ENCODE assay signal across 8 cellular contexts in genomic region chr6:26342106-26342999, GRCh38. TPM values are rescaled to one million over a fixed set of nuclear protein-coding genes. Genes with fewer than 3 reads are reported as not detected.
DNase-seq lines count a peak whose midpoint lies in the region; TF ChIP-seq lines count a peak whose summit lies in the region.

No MANE protein-coding gene starts in this region.

- TF ChIP-seq CTCF in GM12865 (IDR thresholded peaks at IDR 0.05; ENCODE audit: insufficient read depth, low read depth, low read length, missing control alignments) = no peak
- TF ChIP-seq CTCF in HFFc6 (IDR thresholded peaks at IDR 0.05) = no peak
- TF ChIP-seq CTCF in fibroblast of the aortic adventitia (IDR thresholded peaks at IDR 0.05; ENCODE audit: insufficient read depth, low read length) = no peak

- H3K4me3 ChIP-seq in GM12865 (ENCODE audit: low read depth, low read length) = peak overlapping the region; percentile 67
- H3K4me3 ChIP-seq in fibroblast of the aortic adventitia (ENCODE audit: low read depth, low read length) = peak overlapping the region; percentile 44

- H3K9me3 Mint-ChIP-seq in HFFc6 = no peaks in the 10 kb centered on the region

- no peaks in the 10 kb centered on the region; the same call in 1 of the 2 replicates for H3K27me3 Mint-ChIP-seq in HFFc6 (ENCODE audit: insufficient read depth)

- no peaks in the 10 kb centered on the region for H3K36me3 Mint-ChIP-seq in HFFc6 (ENCODE audit: low read depth)

- DNase-seq in GM12865 (ENCODE audit: low read depth) (peak; percentile 82), HFFc6 (peak; percentile 73), RKO (ENCODE audit: low spot score) (peak; percentile 66), fibroblast of the aortic adventitia (ENCODE audit: low read depth) (peak; percentile 52), hippocampal formation (lab: John Stamatoyannopoulos, UW) (no peak), KG1 (lab: John Stamatoyannopoulos, UW) (no peak), NCI-H1048 (lab: John Stamatoyannopoulos, UW) (no peak)
- no peak for DNase-seq in activated effector memory CD4-positive, alpha-beta T cell treated with Interleukin-2 at 50 U/mL for 16 hours

- peak overlapping the region; percentile 84 for H3K27ac Mint-ChIP-seq in HFFc6

- H3K4me3 Mint-ChIP-seq in HFFc6 = peak overlapping the region; percentile 91

- peaks cover 47% of the 10 kb centered on the region for H3K4me1 Mint-ChIP-seq in HFFc6 (ENCODE audit: low read depth)

RNA-seq across cellular contexts. Expression of gene BTN3A2, which starts 22.6 kb away (rescaled TPM):
- 10 to 100 TPM; 16.4 to 27.5 (median 24.9) TPM for total RNA-seq in HFFc6 (2021; fragmentation: NEBNext Ultra II Directional; extraction: Animal tissue kit (Norgen Biotek cat#: 25700))
- 19.2 and 26.3 TPM in 2 replicates for total RNA-seq in fibroblast of the aortic adventitia (ENCODE audit: low replicate concordance)

RNA-seq across cellular contexts. Expression of gene BTN2A2, which starts 40.6 kb away (rescaled TPM):
- total RNA-seq in HFFc6 (2021; fragmentation: NEBNext Ultra II Directional; extraction: Animal tissue kit (Norgen Biotek cat#: 25700)) = 10 to 100 TPM in 4 of 6 experiments, 1 to 10 TPM in 2; 9.1 to 11.9 (median 10.5) TPM
- 7.5 and 10.2 TPM in 2 replicates for total RNA-seq in fibroblast of the aortic adventitia (ENCODE audit: low replicate concordance)

RNA-seq across cellular contexts. Expression of gene BTN3A1, which starts 59.7 kb away (rescaled TPM):
- total RNA-seq in HFFc6 (2021; fragmentation: NEBNext Ultra II Directional; extraction: Animal tissue kit (Norgen Biotek cat#: 25700)) = 10 to 100 TPM; 10.3 to 16.2 (median 13.8) TPM
- 24.0 and 83.6 TPM in 2 replicates for total RNA-seq in fibroblast of the aortic adventitia (ENCODE audit: low replicate concordance)

Comparison
In these comparisons a context has a peak if more than half of its experiments do, and no peak if none do; other contexts are left out.
1. DNase-seq: peak in GM12865 (single experiment), HFFc6 (single experiment), RKO (single experiment) and fibroblast of the aortic adventitia (single experiment); none in activated effector memory CD4-positive, alpha-beta T cell treated with Interleukin-2 at 50 U/mL for 16 hours (single experiment), hippocampal formation (0 of 2), KG1 (single experiment) and NCI-H1048 (single experiment).